Comparison of ENCODE assay signal across 2 cellular contexts in genomic region chr17:76442341-76443338, GRCh38.
TF ChIP-seq lines count a peak whose summit lies in the region.

No MANE protein-coding gene starts in this region.

TF ChIP-seq in HEK293, 187 proteins besides CTCF, POLR2A, EP300 and RAD21 (continued from another document):
- TF ChIP-seq ZNF639 (tag by site-specific recombination; IDR thresholded peaks at IDR 0.05) = no peak
- TF ChIP-seq HOXA7 (CRISPR knock-in tag; IDR thresholded peaks at IDR 0.05; ENCODE audit: borderline replicate concordance) = no peak
- TF ChIP-seq INSM2 (tag by site-specific recombination; IDR thresholded peaks at IDR 0.05) = no peak
- 0 out of 2 replicates have a peak, but pooled peaks have one; percentile 16 for TF ChIP-seq ZNF184 (tag by site-specific recombination; IDR thresholded peaks at IDR 0.05)
- no peak for TF ChIP-seq ZNF112 (tag by site-specific recombination; IDR thresholded peaks at IDR 0.05)

TF ChIP-seq in WTC11, 78 proteins besides CTCF, POLR2A, EP300 and RAD21 (continued from another document):
- no peak for TF ChIP-seq ZNF532 (CRISPR knock-in tag; IDR thresholded peaks at IDR 0.05; ENCODE audit: borderline replicate concordance)
